9 cellular contexts compared by ENCODE assay signal in the genomic region with DNA sequence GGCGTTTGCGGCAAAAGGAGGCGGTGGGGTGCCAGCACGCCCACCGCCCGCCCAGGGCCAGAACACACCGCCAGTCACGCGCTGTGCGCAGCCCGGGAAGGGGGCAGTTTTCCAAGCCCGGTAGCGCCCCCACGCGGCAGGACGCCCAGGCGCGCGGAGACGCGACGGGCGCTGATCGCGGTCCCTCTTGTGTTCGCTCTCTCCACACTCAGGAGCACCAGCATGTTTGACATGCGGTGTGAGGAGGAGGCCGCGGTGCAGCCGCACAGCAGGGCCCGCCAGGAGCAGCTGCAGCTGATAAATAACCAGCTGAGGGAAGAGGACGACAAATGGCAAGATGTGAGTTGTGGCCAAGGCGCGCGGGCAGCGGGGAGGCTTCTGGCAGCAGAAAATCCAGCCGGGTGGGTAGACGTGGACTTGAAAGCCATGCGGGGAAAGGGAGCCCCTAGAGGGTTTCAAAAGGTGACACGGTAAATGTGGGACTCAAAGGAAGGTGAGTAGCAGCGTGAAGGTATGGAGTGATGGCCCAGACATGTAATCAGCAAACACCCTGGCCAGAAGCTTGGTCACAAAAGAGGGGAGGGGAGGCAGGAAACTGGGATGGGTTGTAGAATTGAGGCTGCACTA.
DNase-seq lines count a peak whose midpoint lies in the region; ATAC-seq and TF ChIP-seq lines count a peak whose summit lies in the region.
"Had no signal": no experiment of that assay in that cellular context is flagged by ENCODE, and none has a peak within 500 bp of the region (broad histone marks: within the 10 kb centered on the region; RNA-seq: fewer than 3 reads in every experiment).

No MANE protein-coding gene starts in this region.

- H3K27me3 Mint-ChIP-seq in activated T-helper 2 cell treated with anti-CD3 and anti-CD28 coated beads, Interferon-gamma antibody, Interleukin-2, Interleukin-4, amounts not matched to agents 10 μg/mL and 5 μg/mL and 100 μg/mL, durations not matched to agents 14 hours and 24 hours and 36 hours (ENCODE audit: low read depth) = peaks cover 24% of the 10 kb centered on the region

- no peak overlapping the region for H3K4me3 ChIP-seq in colonic mucosa

- no peaks in the 10 kb centered on the region for H3K36me3 Mint-ChIP-seq in activated T-helper 2 cell treated with anti-CD3 and anti-CD28 coated beads, Interferon-gamma antibody, Interleukin-2, Interleukin-4, amounts not matched to agents 10 μg/mL and 5 μg/mL and 100 μg/mL, durations not matched to agents 14 hours and 24 hours and 36 hours (ENCODE audit: low read depth)

- TF ChIP-seq CTCF in AG09319 (IDR thresholded peaks at IDR 0.05; ENCODE audit: low read depth, low read length) = peak; percentile 70
- peak; percentile 89 for TF ChIP-seq CTCF in colonic mucosa (IDR thresholded peaks at IDR 0.05)

- intact Hi-C loops in colonic mucosa (cut with DNase I) = loop anchor here (2.0 kb wide), 1 partner anchor 364 kb away; no protein-coding TSS in a partner anchor
- intact Hi-C loops in activated T-helper 2 cell treated with anti-CD3 and anti-CD28 coated beads, Interferon-gamma antibody, Interleukin-2, Interleukin-4, amounts not matched to agents 10 μg/mL and 5 μg/mL and 100 μg/mL, durations not matched to agents 14 hours and 24 hours and 36 hours (cut with micrococcal nuclease) = loop anchor here (1.0 kb wide), 1 partner anchor 363 kb away; no protein-coding TSS in a partner anchor

- H3K9ac ChIP-seq in colonic mucosa (ENCODE audit: low read depth in 2 of 2, low read length in 2 of 2) = no peak overlapping the region

- H3K27me3 ChIP-seq in colonic mucosa = no peaks in the 10 kb centered on the region

- peaks cover 5% of the 10 kb centered on the region for H3K4me1 ChIP-seq in colonic mucosa

- no peak overlapping the region for H3K27ac ChIP-seq in colonic mucosa

- no peaks in the 10 kb centered on the region for H3K9me3 Mint-ChIP-seq in activated T-helper 2 cell treated with anti-CD3 and anti-CD28 coated beads, Interferon-gamma antibody, Interleukin-2, Interleukin-4, amounts not matched to agents 10 μg/mL and 5 μg/mL and 100 μg/mL, durations not matched to agents 14 hours and 24 hours and 36 hours
- H3K9me3 Mint-ChIP-seq: activated naive CD4-positive, alpha-beta T cell treated with anti-CD3 and anti-CD28 coated beads, Interleukin-2, amount 50 U/mL, for 72 hours had no signal

- no peak for ATAC-seq in GM18870 (IDR thresholded peaks at IDR 0.05; ENCODE audit: unreplicated experiment)

- H3K27ac Mint-ChIP-seq in activated T-helper 2 cell treated with anti-CD3 and anti-CD28 coated beads, Interferon-gamma antibody, Interleukin-2, Interleukin-4, amounts not matched to agents 10 μg/mL and 5 μg/mL and 100 μg/mL, durations not matched to agents 14 hours and 24 hours and 36 hours = no peak overlapping the region
- H3K27ac Mint-ChIP-seq: activated naive CD4-positive, alpha-beta T cell treated with anti-CD3 and anti-CD28 coated beads, Interleukin-2, amount 50 U/mL, for 72 hours had no signal

- H3K4me1 Mint-ChIP-seq in activated T-helper 2 cell treated with anti-CD3 and anti-CD28 coated beads, Interferon-gamma antibody, Interleukin-2, Interleukin-4, amounts not matched to agents 10 μg/mL and 5 μg/mL and 100 μg/mL, durations not matched to agents 14 hours and 24 hours and 36 hours (ENCODE audit: low read depth) = no peaks in the 10 kb centered on the region

- no peak for DNase-seq in AG09319 (ENCODE audit: extremely low read depth, low read depth)
- DNase-seq in LHCN-M2 (ENCODE audit: low read depth) = peak; percentile 17
- DNase-seq in colonic mucosa = peak; percentile 68
- peak; percentile 61 for DNase-seq in kidney tubule cell (ENCODE audit: low spot score)
- peak; percentile 60 for DNase-seq in stimulated activated CD8-positive, alpha-beta memory T cell treated with anti-CD3 and anti-CD28 coated beads, Interleukin-4, amount 100 ng/mL, for 48 hours
- DNase-seq in DMS53 treated with DMSO at 0.1 percent for 48 hours (lab: John Stamatoyannopoulos, UW; ENCODE audit: unreplicated experiment) = no peak
- no peak for DNase-seq in activated T-helper 2 cell treated with anti-CD3 and anti-CD28 coated beads, Interferon-gamma antibody, Interleukin-2, Interleukin-4, amounts not matched to agents 10 μg/mL and 5 μg/mL and 100 μg/mL, durations not matched to agents 14 hours and 24 hours and 36 hours (ENCODE audit: low spot score)

- no peaks in the 10 kb centered on the region for H3K36me3 ChIP-seq in colonic mucosa

- no peak overlapping the region for H3K4me3 Mint-ChIP-seq in activated T-helper 2 cell treated with anti-CD3 and anti-CD28 coated beads, Interferon-gamma antibody, Interleukin-2, Interleukin-4, amounts not matched to agents 10 μg/mL and 5 μg/mL and 100 μg/mL, durations not matched to agents 14 hours and 24 hours and 36 hours (ENCODE audit: low read depth)

- H3K9me3 ChIP-seq in colonic mucosa = no peaks in the 10 kb centered on the region

Comparison
In these comparisons a context has a peak if more than half of its experiments do, and no peak if none do; other contexts are left out.
1. DNase-seq: peak in LHCN-M2 (single experiment), colonic mucosa (single experiment), kidney tubule cell (single experiment) and stimulated activated CD8-positive, alpha-beta memory T cell treated with anti-CD3 and anti-CD28 coated beads, Interleukin-4, amount 100 ng/mL, for 48 hours (single experiment); none in AG09319 (single experiment), DMS53 treated with DMSO at 0.1 percent for 48 hours (single experiment) and activated T-helper 2 cell treated with anti-CD3 and anti-CD28 coated beads, Interferon-gamma antibody, Interleukin-2, Interleukin-4, amounts not matched to agents 10 μg/mL and 5 μg/mL and 100 μg/mL, durations not matched to agents 14 hours and 24 hours and 36 hours (single experiment).